29 cellular contexts compared by ENCODE assay signal in genomic region chr16:27749946-27750345, GRCh38.
"Had no signal": no experiment of that assay in that cellular context is flagged by ENCODE, and none has a peak within 500 bp of the region (broad histone marks: within the 10 kb centered on the region; RNA-seq: fewer than 3 reads in every experiment).

No MANE protein-coding gene starts in this region.

- H3K4me1 ChIP-seq: left lung, neural progenitor cell, right lobe of liver, testis, vagina had no signal

- H2AFZ ChIP-seq: neural progenitor cell had no signal

- H3K4me3 ChIP-seq: left lung, neural progenitor cell, ovary, right atrium auricular region, right lobe of liver, smooth muscle cell, stomach, testis, thyroid gland, transverse colon, upper lobe of left lung, vagina had no signal

- H3K9ac ChIP-seq: neural progenitor cell had no signal

- H3K27ac Mint-ChIP-seq: memory B cell; nephron; neural progenitor cell; progenitor cell of endocrine pancreas; stimulated activated memory B cell treated with anti-CD40 and anti-IgM and Interleukin-4, amounts not matched to agents 10 μg/mL and 1 μg/mL and 100 μg/mL, for 72 hours had no signal

- H3K27me3 ChIP-seq: left lung, neural progenitor cell, neutrophil, ovary, right atrium auricular region, right lobe of liver, stomach, testis, thyroid gland, transverse colon, upper lobe of left lung, vagina had no signal

- H3K4me3 Mint-ChIP-seq: immature natural killer cell; memory B cell; naive thymus-derived CD8-positive, alpha-beta T cell; nephron; neural progenitor cell; stimulated activated memory B cell treated with anti-CD40 and anti-IgM and Interleukin-4, amounts not matched to agents 10 μg/mL and 1 μg/mL and 100 μg/mL, for 72 hours had no signal

- H3K27ac ChIP-seq: left lung, neural progenitor cell, neutrophil, ovary, right atrium auricular region, right lobe of liver, stomach, testis, upper lobe of left lung, vagina had no signal

- H3K4me2 ChIP-seq: neural progenitor cell, smooth muscle cell had no signal

- ATAC-seq: naive thymus-derived CD8-positive, alpha-beta T cell; right lobe of liver; stimulated activated memory B cell treated with anti-CD40 and anti-IgM and Interleukin-4, amounts not matched to agents 10 μg/mL and 1 μg/mL and 100 μg/mL, for 72 hours; stimulated activated naive CD8-positive, alpha-beta T cell treated with anti-CD3 and anti-CD28 coated beads, Interleukin-15, Interleukin-2, amounts not matched to agents 100 U/mL and 50 U/mL, for 24 hours had no signal

- H3K36me3 ChIP-seq: neural progenitor cell, ovary, right lobe of liver, thyroid gland, transverse colon had no signal

- H3K9me3 Mint-ChIP-seq: immature natural killer cell; memory B cell; naive thymus-derived CD8-positive, alpha-beta T cell; nephron; neural progenitor cell; stimulated activated memory B cell treated with anti-CD40 and anti-IgM and Interleukin-4, amounts not matched to agents 10 μg/mL and 1 μg/mL and 100 μg/mL, for 72 hours had no signal

- H3K9me3 ChIP-seq: left lung, neutrophil, ovary, right atrium auricular region, right lobe of liver, stomach, testis, thyroid gland, transverse colon, upper lobe of left lung, vagina had no signal

- DNase-seq: hypothalamus; immature natural killer cell; left colon; left lung; naive thymus-derived CD8-positive, alpha-beta T cell; occipital lobe; ovary; right lobe of liver; stimulated activated CD4-positive, alpha-beta T cell treated with anti-CD3 and anti-CD28 coated beads, Interleukin-1b, Interleukin-23, amount 100 ng/mL, for 48 hours; stimulated activated CD4-positive, alpha-beta T cell treated with anti-CD3 and anti-CD28 coated beads, Interleukin-2, amount 100 ng/mL, for 48 hours; stimulated activated CD4-positive, alpha-beta T cell treated with anti-CD3 and anti-CD28 coated beads, Interleukin-4, amount 100 ng/mL, for 4 hours; stimulated activated CD8-positive, alpha-beta memory T cell treated with anti-CD3 and anti-CD28 coated beads, Interleukin-4, amount 100 ng/mL, for 48 hours; stimulated activated naive CD8-positive, alpha-beta T cell treated with anti-CD3 and anti-CD28 coated beads, Interleukin-15, Interleukin-2, amounts not matched to agents 100 U/mL and 50 U/mL, for 24 hours; stomach; testis; transverse colon; upper lobe of left lung had no signal

- FAIRE-seq: islet of Langerhans, kidney had no signal

- H3K27me3 Mint-ChIP-seq: memory B cell; naive thymus-derived CD8-positive, alpha-beta T cell; progenitor cell of endocrine pancreas; stimulated activated memory B cell treated with anti-CD40 and anti-IgM and Interleukin-4, amounts not matched to agents 10 μg/mL and 1 μg/mL and 100 μg/mL, for 72 hours had no signal
